ENCODE assay signal across 18 cellular contexts in genomic region chr5:54177058-54177457, GRCh38.
"Had no signal": no experiment of that assay in that cellular context is flagged by ENCODE, and none has a peak within 500 bp of the region (broad histone marks: within the 10 kb centered on the region; RNA-seq: fewer than 3 reads in every experiment).

No MANE protein-coding gene starts in this region.

- ATAC-seq: activated naive CD8-positive, alpha-beta T cell treated with anti-CD3 and anti-CD28 coated beads, Interleukin-2, amount 50 U/mL, for 24 hours; left ventricle myocardium superior; naive thymus-derived CD8-positive, alpha-beta T cell; stimulated activated memory B cell treated with anti-CD40 and anti-IgM and Interleukin-4, amounts not matched to agents 10 μg/mL and 1 μg/mL and 100 μg/mL, for 72 hours had no signal

- H3K27me3 Mint-ChIP-seq: activated naive CD4-positive, alpha-beta T cell treated with anti-CD3 and anti-CD28 coated beads, Interleukin-2, amount 10 ng/mL, durations not matched to agents 7 days and 5 days; activated naive CD8-positive, alpha-beta T cell treated with anti-CD3 and anti-CD28 coated beads, Interleukin-2, amount 50 U/mL, for 24 hours; brain; naive thymus-derived CD8-positive, alpha-beta T cell; stimulated activated memory B cell treated with anti-CD40 and anti-IgM and Interleukin-4, amounts not matched to agents 10 μg/mL and 1 μg/mL and 100 μg/mL, for 72 hours had no signal

- H3K4me3 ChIP-seq: sigmoid colon, spleen, testis had no signal

- H3K27ac ChIP-seq: dorsolateral prefrontal cortex, spleen, testis had no signal

- DNase-seq: activated CD4-positive, alpha-beta T cell treated with anti-CD3 and anti-CD28 coated beads for 1 hour; activated CD8-positive, alpha-beta memory T cell treated with anti-CD3 and anti-CD28 coated beads for 24 hours; activated CD8-positive, alpha-beta memory T cell treated with anti-CD3 and anti-CD28 coated beads, Interleukin-2, amount 50 U/mL, for 48 hours; activated effector memory CD4-positive, alpha-beta T cell treated with Interleukin-2 at 50 U/mL for 16 hours; activated naive CD4-positive, alpha-beta T cell treated with anti-CD3 and anti-CD28 coated beads, Interleukin-2, amount 10 ng/mL, durations not matched to agents 7 days and 5 days; activated naive CD8-positive, alpha-beta T cell treated with anti-CD3 and anti-CD28 coated beads, Interleukin-2, amount 50 U/mL, for 24 hours; activated T-cell treated with anti-CD3 and anti-CD28 coated beads, Interleukin-2, amount 50 U/mL, for 48 hours; erythroblast; left ventricle myocardium superior; naive thymus-derived CD8-positive, alpha-beta T cell; sigmoid colon; spleen; stimulated activated CD4-positive, alpha-beta T cell treated with anti-CD3 and anti-CD28 coated beads, Interleukin-4, amount 100 ng/mL, for 4 hours; T1000; testis had no signal

- H3K27me3 ChIP-seq: dorsolateral prefrontal cortex, sigmoid colon, spleen, testis had no signal

- H3K36me3 ChIP-seq: sigmoid colon, spleen had no signal

- H3K27ac Mint-ChIP-seq: activated naive CD4-positive, alpha-beta T cell treated with anti-CD3 and anti-CD28 coated beads, Interleukin-2, amount 10 ng/mL, durations not matched to agents 7 days and 5 days; activated naive CD8-positive, alpha-beta T cell treated with anti-CD3 and anti-CD28 coated beads, Interleukin-2, amount 50 U/mL, for 24 hours; naive thymus-derived CD8-positive, alpha-beta T cell; stimulated activated memory B cell treated with anti-CD40 and anti-IgM and Interleukin-4, amounts not matched to agents 10 μg/mL and 1 μg/mL and 100 μg/mL, for 72 hours had no signal

- H3K9me3 ChIP-seq: sigmoid colon, spleen, testis had no signal

- H3K4me3 Mint-ChIP-seq: activated naive CD4-positive, alpha-beta T cell treated with anti-CD3 and anti-CD28 coated beads, Interleukin-2, amount 10 ng/mL, durations not matched to agents 7 days and 5 days; activated naive CD8-positive, alpha-beta T cell treated with anti-CD3 and anti-CD28 coated beads, Interleukin-2, amount 50 U/mL, for 24 hours; naive thymus-derived CD8-positive, alpha-beta T cell; stimulated activated memory B cell treated with anti-CD40 and anti-IgM and Interleukin-4, amounts not matched to agents 10 μg/mL and 1 μg/mL and 100 μg/mL, for 72 hours had no signal
